Comparison of ENCODE assay signal across 10 cellular contexts in the genomic region with DNA sequence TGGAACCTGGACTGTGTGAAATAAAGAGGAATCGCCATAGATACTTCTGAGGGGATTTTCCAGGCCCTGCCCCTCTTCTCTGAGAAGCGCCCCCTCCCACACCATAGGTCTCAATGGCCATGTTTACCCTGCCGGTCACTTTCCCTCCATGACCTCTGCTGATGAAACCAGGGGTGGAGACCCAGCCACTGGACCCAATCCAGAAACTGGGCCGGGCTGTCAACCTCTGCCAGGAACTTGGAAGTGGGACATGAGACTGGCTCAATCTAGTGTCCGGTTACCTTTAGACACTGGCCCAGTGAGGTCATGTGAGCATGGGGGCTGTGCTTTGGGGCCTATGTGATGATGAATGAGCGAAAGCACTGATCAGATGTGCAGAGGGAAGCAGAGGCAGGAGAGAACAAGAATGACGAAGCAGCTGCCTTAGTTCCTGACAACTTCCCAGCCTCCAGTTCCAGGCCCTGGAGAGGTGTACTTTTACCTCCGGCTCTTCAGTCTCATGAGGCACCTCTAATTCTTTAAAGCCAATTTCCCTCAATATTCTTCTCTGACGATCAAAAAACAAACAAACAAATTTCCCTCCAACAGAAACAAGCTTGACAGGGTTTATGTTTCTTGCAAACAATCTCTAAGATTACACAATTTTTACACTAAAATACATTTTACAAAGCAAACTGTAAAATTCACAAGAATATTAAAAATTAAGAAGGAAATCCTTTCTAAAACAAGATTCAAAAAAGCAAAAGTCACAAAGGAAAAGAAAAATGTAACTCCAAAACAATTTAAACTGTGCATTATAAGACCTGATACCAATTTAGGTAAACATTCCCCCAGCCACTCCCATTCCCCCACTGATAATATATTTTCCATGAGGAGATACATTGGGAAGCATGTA. TPM values are rescaled to one million over a fixed set of nuclear protein-coding genes. Genes with fewer than 3 reads are reported as not detected.
DNase-seq lines count a peak whose midpoint lies in the region; ATAC-seq, FAIRE-seq and TF ChIP-seq lines count a peak whose summit lies in the region.
"Had no signal": no experiment of that assay in that cellular context is flagged by ENCODE, and none has a peak within 500 bp of the region (broad histone marks: within the 10 kb centered on the region; RNA-seq: fewer than 3 reads in every experiment).

No MANE protein-coding gene starts in this region.

- no peak for TF ChIP-seq EP300 in A549 (IDR thresholded peaks at IDR 0.05)

- no peak for TF ChIP-seq POLR2A in A549 (IDR thresholded peaks at IDR 0.05; ENCODE audit: low read length)

- H3K4me3 ChIP-seq in A549 = no peak overlapping the region

- no peaks in the 10 kb centered on the region for H3K9me3 Mint-ChIP-seq in nephron
- no peaks in the 10 kb centered on the region for H3K9me3 Mint-ChIP-seq in activated CD4-positive, alpha-beta memory T cell treated with anti-CD3 and anti-CD28 coated beads for 36 hours
- H3K9me3 Mint-ChIP-seq: activated T-helper 2 cell treated with anti-CD3 and anti-CD28 coated beads, Interferon-gamma antibody, Interleukin-2, Interleukin-4, amounts not matched to agents 10 μg/mL and 5 μg/mL and 100 μg/mL, durations not matched to agents 14 hours and 24 hours and 36 hours had no signal

- intact Hi-C loops in activated CD4-positive, alpha-beta memory T cell treated with anti-CD3 and anti-CD28 coated beads for 36 hours (cut with micrococcal nuclease) = no loop called here

- H3K27ac Mint-ChIP-seq in nephron = peak overlapping the region; percentile 72 to 91 (median 91)
- H3K27ac Mint-ChIP-seq in activated CD4-positive, alpha-beta memory T cell treated with anti-CD3 and anti-CD28 coated beads for 36 hours = no peak overlapping the region
- H3K27ac Mint-ChIP-seq: activated T-helper 2 cell treated with anti-CD3 and anti-CD28 coated beads, Interferon-gamma antibody, Interleukin-2, Interleukin-4, amounts not matched to agents 10 μg/mL and 5 μg/mL and 100 μg/mL, durations not matched to agents 14 hours and 24 hours and 36 hours had no signal

- no peaks in the 10 kb centered on the region for H3K27me3 Mint-ChIP-seq in nephron (ENCODE audit: low read depth)
- peaks cover 19% of the 10 kb centered on the region for H3K27me3 Mint-ChIP-seq in activated CD4-positive, alpha-beta memory T cell treated with anti-CD3 and anti-CD28 coated beads for 36 hours

- FAIRE-seq in A549 (lab: Jason Lieb, UNC) = no peak

- TF ChIP-seq CTCF in A549 (IDR thresholded peaks at IDR 0.05) = no peak
- TF ChIP-seq CTCF in nephron (IDR thresholded peaks at IDR 0.05; ENCODE audit: unreplicated experiment in 3 of 3) = no peak

- POLR2A ChIA-PET in A549 (lab: Yijun Ruan, JAX) = no interaction called here
- POLR2A ChIA-PET in activated CD4-positive, alpha-beta memory T cell treated with anti-CD3 and anti-CD28 coated beads for 36 hours (lab: Charles Lee) = no interaction called here

- DNase-seq in A549 (ENCODE audit: low read depth in 1 of 2, low spot score in 1 of 2) = peak in 1 of 2 experiments; percentile 50
- DNase-seq in NCI-H460 (ENCODE audit: extremely low read depth, low read depth) = peak; percentile 64
- DNase-seq in fibroblast of peridontal ligament (ENCODE audit: extremely low read depth) = peak; percentile 77
- no peak for DNase-seq in activated CD4-positive, alpha-beta memory T cell treated with anti-CD3 and anti-CD28 coated beads for 36 hours
- DNase-seq in NCI-H345 (lab: John Stamatoyannopoulos, UW) = no peak
- DNase-seq in middle frontal gyrus (ENCODE audit: extremely low spot score, low spot score) = no peak
- DNase-seq in DMS79 treated with DMSO at 0.1 percent for 48 hours (lab: John Stamatoyannopoulos, UW) = no peak
- DNase-seq: stimulated activated CD4-positive, alpha-beta T cell treated with anti-CD3 and anti-CD28 coated beads, Interleukin-2, amount 100 ng/mL, for 48 hours had no signal

- peaks cover 58% of the 10 kb centered on the region for H3K4me1 Mint-ChIP-seq in nephron
- H3K4me1 Mint-ChIP-seq in activated CD4-positive, alpha-beta memory T cell treated with anti-CD3 and anti-CD28 coated beads for 36 hours (ENCODE audit: low read depth) = peaks cover 17% of the 10 kb centered on the region

- CTCF ChIA-PET in A549 (lab: Yijun Ruan, JAX) = interaction anchor here (0.6 to 1.0 kb wide), 2 partner anchors 11 to 18 kb away, joined by 3 to 5 read pairs; no protein-coding TSS in a partner anchor
- CTCF ChIA-PET in activated CD4-positive, alpha-beta memory T cell treated with anti-CD3 and anti-CD28 coated beads for 36 hours (lab: Charles Lee) = interaction anchor here (1.5 kb wide), 1 partner anchor 18 kb away, joined by 4 read pairs; no protein-coding TSS in a partner anchor

- H3K27ac ChIP-seq in A549 = peak overlapping the region; percentile 45 to 70; a peak in 4 of 6 replicates

- no peaks in the 10 kb centered on the region for H3K36me3 Mint-ChIP-seq in nephron (ENCODE audit: low read depth)
- H3K36me3 Mint-ChIP-seq in activated CD4-positive, alpha-beta memory T cell treated with anti-CD3 and anti-CD28 coated beads for 36 hours = no peaks in the 10 kb centered on the region

- ATAC-seq in A549 = peak in 1 of 2 experiments; percentile 64; a peak in 3 of 6 replicates

- H3K4me2 ChIP-seq in A549 = peak overlapping the region; percentile 48

- WGBS in A549 (ENCODE audit: missing lambda C conversion rate) = 54% methylated on average over 8 of the region's 9 CpGs

- TF ChIP-seq RAD21 in A549 (conservative IDR thresholded peaks at IDR 0.05 in 1 of 2, IDR thresholded peaks at IDR 0.05 in 1 of 2) = no peak

- peak overlapping the region; percentile 34 to 66 (median 49) for H3K4me3 Mint-ChIP-seq in nephron
- no peak overlapping the region for H3K4me3 Mint-ChIP-seq in activated CD4-positive, alpha-beta memory T cell treated with anti-CD3 and anti-CD28 coated beads for 36 hours

- no peaks in the 10 kb centered on the region for H3K9me3 ChIP-seq in A549

- H3K4me1 ChIP-seq in A549 = peaks cover 21% of the 10 kb centered on the region

TF ChIP-seq in A549, 52 proteins besides CTCF, POLR2A, EP300 and RAD21:
- TF ChIP-seq PHF8 (IDR thresholded peaks at IDR 0.05; ENCODE audit: borderline replicate concordance, low read depth) = no peak

RNA-seq across cellular contexts. Expression of gene ASAP3, which starts 4.8 kb away (rescaled TPM):
- polyA plus RNA-seq in A549 (2011; rRNA removed) (5.2 and 5.6 TPM in 2 replicates), A549 (2017; fragmentation: RNase III; extraction: RNeasy Plus Mini Kit Qiagen cat#74134 plus additional on column Dnase treatment) (3.9 to 4.9 TPM (median 4.0 TPM) in 3 replicates)
- polyA plus RNA-seq in A549 (2012; cell fraction: cytosol; rRNA removed) = 4.3 and 5.6 TPM in 2 replicates
- polyA plus RNA-seq in A549 (2012; cell fraction: nucleus; rRNA removed) = 19.5 and 21.2 TPM in 2 replicates
- 10.3 and 10.7 TPM in 2 replicates for polyA minus RNA-seq in A549 (2011; rRNA and poly(A)+ RNA removed)
- total RNA-seq in NCI-H460 (2014; rRNA removed; shearing (Covaris generic)) = 6.8 and 8.3 TPM in 2 replicates
- 28.4 and 33.3 TPM in 2 replicates for polyA plus RNA-seq in NCI-H460 (2014; cell fraction: nucleus; rRNA removed)
- under 1 TPM; 0.50 to 0.58 TPM for total RNA-seq in activated CD4-positive, alpha-beta memory T cell treated with anti-CD3 and anti-CD28 coated beads for 36 hours
- total RNA-seq: activated T-helper 2 cell treated with anti-CD3 and anti-CD28 coated beads, Interferon-gamma antibody, Interleukin-2, Interleukin-4, amounts not matched to agents 10 μg/mL and 5 μg/mL and 100 μg/mL, durations not matched to agents 14 hours and 24 hours and 36 hours had no signal

RNA-seq across cellular contexts. Expression of gene E2F2, which starts 51.9 kb away (rescaled TPM):
- polyA plus RNA-seq in A549 (2011; rRNA removed) = 0.90 and 1.6 TPM in 2 replicates
- 1.8 and 2.4 TPM in 2 replicates for polyA plus RNA-seq in A549 (2012; cell fraction: cytosol; rRNA removed)
- polyA plus RNA-seq in A549 (2012; cell fraction: nucleus; rRNA removed) = 6.3 and 9.0 TPM in 2 replicates
- 3.4 to 3.9 TPM (median 3.4 TPM) in 3 replicates for polyA plus RNA-seq in A549 (2017; fragmentation: RNase III; extraction: RNeasy Plus Mini Kit Qiagen cat#74134 plus additional on column Dnase treatment)
- 3.0 and 3.3 TPM in 2 replicates for polyA minus RNA-seq in A549 (2011; rRNA and poly(A)+ RNA removed)
- total RNA-seq in NCI-H460 (2014; rRNA removed; shearing (Covaris generic)) = 3.4 and 3.9 TPM in 2 replicates
- 13.1 and 15.6 TPM in 2 replicates for polyA plus RNA-seq in NCI-H460 (2014; cell fraction: nucleus; rRNA removed)
- 10 to 100 TPM; 22.1 to 26.3 TPM for total RNA-seq in activated CD4-positive, alpha-beta memory T cell treated with anti-CD3 and anti-CD28 coated beads for 36 hours

RNA-seq across cellular contexts. Expression of gene TCEA3, which starts 54.6 kb away (rescaled TPM):
- polyA plus RNA-seq in A549 (2011; rRNA removed) (0.58 and 0.63 TPM in 2 replicates), A549 (2017; fragmentation: RNase III; extraction: RNeasy Plus Mini Kit Qiagen cat#74134 plus additional on column Dnase treatment) (0.53 to 0.79 TPM (median 0.58 TPM) in 3 replicates)
- 0.34 and 0.48 TPM in 2 replicates for polyA plus RNA-seq in A549 (2012; cell fraction: cytosol; rRNA removed)
- polyA plus RNA-seq in A549 (2012; cell fraction: nucleus; rRNA removed) = 1.0 and 1.2 TPM in 2 replicates
- polyA minus RNA-seq in A549 (2011; rRNA and poly(A)+ RNA removed) = 0.49 and 0.50 TPM in 2 replicates
- 0.20 and 0.27 TPM in 2 replicates for total RNA-seq in NCI-H460 (2014; rRNA removed; shearing (Covaris generic))
- 0.36 and 1.2 TPM in 2 replicates for polyA plus RNA-seq in NCI-H460 (2014; cell fraction: nucleus; rRNA removed)
- total RNA-seq in activated CD4-positive, alpha-beta memory T cell treated with anti-CD3 and anti-CD28 coated beads for 36 hours = 1 to 10 TPM; 4.4 to 4.5 TPM

Comparison
In these comparisons a context has a peak if more than half of its experiments do, and no peak if none do; other contexts are left out.
1. DNase-seq: peak in NCI-H460 (single experiment) and fibroblast of peridontal ligament (single experiment); none in activated CD4-positive, alpha-beta memory T cell treated with anti-CD3 and anti-CD28 coated beads for 36 hours (single experiment), NCI-H345 (single experiment), middle frontal gyrus (single experiment) and DMS79 treated with DMSO at 0.1 percent for 48 hours (single experiment).